In genomic region chr12:15721716-15722115, GRCh38 we compare ENCODE assay signal across 20 cellular contexts.
A peak's percentile ranks its signal among the peaks of the same experiment; 100 is the strongest.
DNase-seq lines count a peak whose midpoint lies in the region; ATAC-seq and TF ChIP-seq lines count a peak whose summit lies in the region.
"Had no signal": no experiment of that assay in that cellular context is flagged by ENCODE, and none has a peak within 500 bp of the region (broad histone marks: within the 10 kb centered on the region; RNA-seq: fewer than 3 reads in every experiment).

No MANE protein-coding gene starts in this region.

- H3K36me3 ChIP-seq in SK-N-MC (ENCODE audit: insufficient read depth, low read length), result no peaks in the 10 kb centered on the region
- peaks cover 17% of the 10 kb centered on the region for H3K36me3 ChIP-seq in skeletal muscle satellite cell (ENCODE audit: insufficient read depth, low read length)
- H3K36me3 ChIP-seq: breast epithelium had no signal

- no peak for TF ChIP-seq CTCF in GM13976 (IDR thresholded peaks at IDR 0.05; ENCODE audit: borderline replicate concordance, control extremely low read depth, extremely low read depth, insufficient read depth, missing control alignments)

- peak overlapping the region; percentile 65; the same call in 1 of the 2 replicates for H3K27ac ChIP-seq in SK-N-MC
- H3K27ac ChIP-seq: breast epithelium had no signal

- in situ Hi-C loops in GM13976 (cut with MboI; ENCODE audit: low sequenced_read_pairs, unreplicated experiment), result no loop called here

- H3K9me3 ChIP-seq in SK-N-MC (ENCODE audit: low read depth, low read length), result no peaks in the 10 kb centered on the region
- no peaks in the 10 kb centered on the region for H3K9me3 ChIP-seq in skeletal muscle satellite cell (replicated peaks; ENCODE audit: low read length)
- H3K9me3 ChIP-seq: breast epithelium, Caco-2 had no signal

- no peaks in the 10 kb centered on the region for H3K27me3 ChIP-seq in skeletal muscle satellite cell (ENCODE audit: control insufficient read depth, insufficient read depth, low read length)
- H3K27me3 ChIP-seq: breast epithelium had no signal

- no peak for ATAC-seq in HG03097 (IDR thresholded peaks at IDR 0.05; ENCODE audit: low FRiP score, unreplicated experiment)
- ATAC-seq: activated CD8-positive, alpha-beta T cell treated with anti-CD3 and anti-CD28 coated beads for 36 hours; activated naive CD4-positive, alpha-beta T cell treated with anti-CD3 and anti-CD28 coated beads, Interleukin-2, amount 50 U/mL, for 72 hours; activated T-cell treated with anti-CD3 and anti-CD28 coated beads, Interleukin-2, amount 50 U/mL, for 4 hours; stimulated activated memory B cell treated with anti-CD40 and anti-IgM and Interleukin-4, amounts not matched to agents 10 μg/mL and 1 μg/mL and 100 μg/mL, for 72 hours had no signal

- peaks cover 88% of the 10 kb centered on the region for H3K4me1 ChIP-seq in skeletal muscle satellite cell (ENCODE audit: control insufficient read depth, insufficient read depth, low read length)
- H3K4me1 ChIP-seq: breast epithelium had no signal

- peak overlapping the region; percentile 63 for H3K4me2 ChIP-seq in skeletal muscle satellite cell (ENCODE audit: low read length)

- peak; percentile 36 for DNase-seq in EL
- no peak for DNase-seq in SK-N-MC (ENCODE audit: low read depth, low spot score)
- peak; percentile 57 for DNase-seq in fibroblast of peridontal ligament (ENCODE audit: extremely low read depth)
- DNase-seq in NCI-H1694 treated with DMSO at 0.1 percent for 48 hours (lab: John Stamatoyannopoulos, UW), result no peak
- no peak for DNase-seq in GM13976 (ENCODE audit: low spot score)
- DNase-seq: activated CD4-positive, CD25-positive, alpha-beta regulatory T cell; activated CD8-positive, alpha-beta T cell treated with anti-CD3 and anti-CD28 coated beads for 36 hours; activated T-cell treated with anti-CD3 and anti-CD28 coated beads, Interleukin-2, amount 50 U/mL, for 4 hours; Caco-2; hypothalamus; NCI-H69; retina; SHP77 treated with DMSO at 0.1 percent for 48 hours; stimulated activated CD4-positive, alpha-beta T cell treated with anti-CD3 and anti-CD28 coated beads, Interleukin-15, amount 100 ng/mL, for 24 hours; trophoblast cell had no signal

- H3K9ac ChIP-seq in SK-N-MC (ENCODE audit: insufficient read length) (no peak overlapping the region), skeletal muscle satellite cell (ENCODE audit: low read depth, low read length) (peak overlapping the region; percentile 63)

- no peak overlapping the region for H3K4me3 ChIP-seq in SK-N-MC
- peak overlapping the region; percentile 17 for H3K4me3 ChIP-seq in skeletal muscle satellite cell (ENCODE audit: low read length)
- H3K4me3 ChIP-seq: breast epithelium had no signal

Comparison
In these comparisons a context has a peak if more than half of its experiments do, and no peak if none do; other contexts are left out.
1. DNase-seq: peak in EL (single experiment) and fibroblast of peridontal ligament (single experiment); none in SK-N-MC (single experiment), NCI-H1694 treated with DMSO at 0.1 percent for 48 hours (single experiment) and GM13976 (single experiment).